Comparison of ENCODE assay signal across 26 cellular contexts in genomic region chr1:9260086-9260766, GRCh38. TPM values are rescaled to one million over a fixed set of nuclear protein-coding genes. Genes with fewer than 3 reads are reported as not detected.
DNase-seq lines count a peak whose midpoint lies in the region; ATAC-seq and TF ChIP-seq lines count a peak whose summit lies in the region.
"Had no signal": no experiment of that assay in that cellular context is flagged by ENCODE, and none has a peak within 500 bp of the region (broad histone marks: within the 10 kb centered on the region; RNA-seq: fewer than 3 reads in every experiment).

No MANE protein-coding gene starts in this region.

- no peaks in the 10 kb centered on the region for H3K9me3 Mint-ChIP-seq in effector memory CD8-positive, alpha-beta T cell
- peaks cover 12% of the 10 kb centered on the region for H3K9me3 Mint-ChIP-seq in progenitor cell of endocrine pancreas (ENCODE audit: low read depth)
- H3K9me3 Mint-ChIP-seq: CD8-positive, alpha-beta T cell had no signal

- H3K27me3 ChIP-seq in DND-41 (ENCODE audit: insufficient read depth, low read length, poor library complexity) (no peaks in the 10 kb centered on the region), IMR-90 (ENCODE audit: control insufficient read depth, insufficient read depth, low read length) (no peaks in the 10 kb centered on the region), neuronal stem cell (ENCODE audit: control insufficient read depth in 3 of 3, insufficient read depth in 3 of 3, low read depth in 1 of 3, low read length in 3 of 3) (no peaks in the 10 kb centered on the region)
- H3K27me3 ChIP-seq: brain microvascular endothelial cell, heart right ventricle, MG63, SJSA1 had no signal

- no peaks in the 10 kb centered on the region for H3K27me3 Mint-ChIP-seq in effector memory CD8-positive, alpha-beta T cell
- no peaks in the 10 kb centered on the region for H3K27me3 Mint-ChIP-seq in progenitor cell of endocrine pancreas
- H3K27me3 Mint-ChIP-seq: activated naive CD8-positive, alpha-beta T cell treated with anti-CD3 and anti-CD28 coated beads, Interleukin-2, amount 50 U/mL, for 24 hours; IgD-negative memory B cell; stimulated activated naive B cell treated with anti-CD40 and anti-IgM and Interleukin-4, amounts not matched to agents 10 μg/mL and 1 μg/mL and 100 μg/mL, for 72 hours had no signal

- H2AFZ ChIP-seq in DND-41 (ENCODE audit: low read depth, low read length) (no peak overlapping the region), IMR-90 (replicated peaks; ENCODE audit: low read length, poor library complexity) (no peak overlapping the region), neuronal stem cell (ENCODE audit: low read length) (no peak overlapping the region)

- peaks cover 27 to 31% of the 10 kb centered on the region in 2 donors for H3K4me1 Mint-ChIP-seq in effector memory CD8-positive, alpha-beta T cell (ENCODE audit: low read depth in 2 of 2)
- no peaks in the 10 kb centered on the region for H3K4me1 Mint-ChIP-seq in progenitor cell of endocrine pancreas (ENCODE audit: low read depth)

- peaks cover 82% of the 10 kb centered on the region for H3K79me2 ChIP-seq in DND-41 (ENCODE audit: insufficient read depth, low read length)

- H3K56ac ChIP-seq in IMR-90 (ENCODE audit: extremely low read depth, insufficient read depth, low read length) = no peak overlapping the region

- H2BK120ac ChIP-seq in IMR-90 (ENCODE audit: low read depth, low read length) = no peak overlapping the region
- no peak overlapping the region for H2BK120ac ChIP-seq in neuronal stem cell (ENCODE audit: low read depth, low read length)

- no peak for ATAC-seq in DND-41 (ENCODE audit: insufficient read depth, low read depth)
- no peak for ATAC-seq in IMR-90 (ENCODE audit: low read depth)
- peak; percentile 16 for ATAC-seq in effector memory CD8-positive, alpha-beta T cell (replicated peaks)
- ATAC-seq: activated naive CD8-positive, alpha-beta T cell treated with anti-CD3 and anti-CD28 coated beads, Interleukin-2, amount 50 U/mL, for 24 hours; CD8-positive, alpha-beta T cell; heart right ventricle; stimulated activated naive B cell treated with anti-CD40 and anti-IgM and Interleukin-4, amounts not matched to agents 10 μg/mL and 1 μg/mL and 100 μg/mL, for 72 hours had no signal

- no peak for TF ChIP-seq POLR2A in IMR-90 (IDR thresholded peaks at IDR 0.05; ENCODE audit: low read depth, low read length)
- TF ChIP-seq POLR2A in erythroblast (IDR thresholded peaks at IDR 0.05; ENCODE audit: low read length) = no peak

- peaks cover 10% of the 10 kb centered on the region for H3K36me3 Mint-ChIP-seq in effector memory CD8-positive, alpha-beta T cell (ENCODE audit: insufficient read depth)
- H3K36me3 Mint-ChIP-seq in progenitor cell of endocrine pancreas (ENCODE audit: insufficient read depth) = peaks cover 12% of the 10 kb centered on the region

- POLR2A ChIA-PET in IMR-90 (lab: Charles Lee; ENCODE audit: unreplicated experiment) = no interaction called here

- no peak overlapping the region for H3K23ac ChIP-seq in IMR-90 (ENCODE audit: low read depth, low read length)
- H3K23ac ChIP-seq in neuronal stem cell (ENCODE audit: low read depth, low read length, poor library complexity) = no peak overlapping the region

- H3K79me1 ChIP-seq in IMR-90 (ENCODE audit: low read depth in 1 of 2, low read length in 2 of 2) = peaks cover 28 to 49% of the 10 kb centered on the region in 2 experiments
- peaks cover 11% of the 10 kb centered on the region for H3K79me1 ChIP-seq in neuronal stem cell (ENCODE audit: low read depth, low read length)

- H4K5ac ChIP-seq in IMR-90 (ENCODE audit: low read depth, low read length) = no peak overlapping the region

- H2BK5ac ChIP-seq in IMR-90 (ENCODE audit: low read depth, low read length, poor library complexity, severe bottlenecking) = no peak overlapping the region
- no peak overlapping the region for H2BK5ac ChIP-seq in neuronal stem cell (ENCODE audit: low read length)

- no peak overlapping the region for H3K4me3 ChIP-seq in DND-41 (ENCODE audit: low read depth in 1 of 2, low read length in 2 of 2)
- H3K4me3 ChIP-seq in IMR-90 (ENCODE audit: insufficient read depth, low read depth, low read length) = no peak overlapping the region
- H3K4me3 ChIP-seq in neuronal stem cell (ENCODE audit: low read length in 2 of 2) = no peak overlapping the region
- H3K4me3 ChIP-seq: coronary artery, heart right ventricle, left ventricle myocardium inferior, MG63, SJSA1, smooth muscle cell, thoracic aorta had no signal

- peak overlapping the region; percentile 86 to 88 for H3K27ac Mint-ChIP-seq in effector memory CD8-positive, alpha-beta T cell
- no peak overlapping the region for H3K27ac Mint-ChIP-seq in progenitor cell of endocrine pancreas
- H3K27ac Mint-ChIP-seq: activated naive CD8-positive, alpha-beta T cell treated with anti-CD3 and anti-CD28 coated beads, Interleukin-2, amount 50 U/mL, for 24 hours; CD8-positive, alpha-beta T cell had no signal

- no peak overlapping the region for H3K9ac ChIP-seq in DND-41 (ENCODE audit: low read depth, low read length)
- H3K9ac ChIP-seq in IMR-90 (ENCODE audit: low read depth, low read length) = no peak overlapping the region
- H3K9ac ChIP-seq in neuronal stem cell (ENCODE audit: low read depth, low read length, poor library complexity) = no peak overlapping the region

- peaks cover 4% of the 10 kb centered on the region for H3K4me1 ChIP-seq in DND-41 (ENCODE audit: insufficient read depth, low read length)
- H3K4me1 ChIP-seq in IMR-90 (ENCODE audit: control insufficient read depth, insufficient read depth, low read length) = no peaks in the 10 kb centered on the region
- peaks cover 0 to 3% of the 10 kb centered on the region in 2 donors for H3K4me1 ChIP-seq in neuronal stem cell (ENCODE audit: control insufficient read depth in 2 of 2, insufficient read depth in 1 of 2, low read depth in 1 of 2, low read length in 2 of 2)

- H4K91ac ChIP-seq in IMR-90 (ENCODE audit: insufficient read depth, low read depth, low read length) (no peak overlapping the region), neuronal stem cell (ENCODE audit: low read depth, low read length, poor library complexity) (peak overlapping the region; percentile 4)

- TF ChIP-seq RAD21 in IMR-90 (IDR thresholded peaks at IDR 0.05; ENCODE audit: low read length) = no peak

- H3K4me2 ChIP-seq in DND-41 (ENCODE audit: insufficient read depth, low read length) (no peak overlapping the region), IMR-90 (ENCODE audit: low read depth, low read length) (no peak overlapping the region), neuronal stem cell (ENCODE audit: insufficient read depth, low read length, poor library complexity, severe bottlenecking) (no peak overlapping the region)
- H3K4me2 ChIP-seq: smooth muscle cell had no signal

- intact Hi-C loops in IMR-90 (cut with micrococcal nuclease) = no loop called here

- H3K4ac ChIP-seq in IMR-90 (ENCODE audit: low read depth, low read length) = no peak overlapping the region
- no peak overlapping the region for H3K4ac ChIP-seq in neuronal stem cell (ENCODE audit: low read length)

- H3K18ac ChIP-seq in IMR-90 (ENCODE audit: low read depth, low read length) (no peak overlapping the region), neuronal stem cell (ENCODE audit: low read length) (no peak overlapping the region)

- TF ChIP-seq CTCF in DND-41 (IDR thresholded peaks at IDR 0.05; ENCODE audit: borderline replicate concordance, extremely low read depth, low read length, poor library complexity, severe bottlenecking) (no peak), IMR-90 (conservative IDR thresholded peaks at IDR 0.05; ENCODE audit: low read depth, low read length) (no peak), progenitor cell of endocrine pancreas (IDR thresholded peaks at IDR 0.05; ENCODE audit: unreplicated experiment) (no peak)

- H2BK20ac ChIP-seq in IMR-90 (ENCODE audit: low read depth, low read length) = no peak overlapping the region

- H2AK5ac ChIP-seq in IMR-90 (ENCODE audit: low read depth, low read length) = peak overlapping the region; percentile 13; the same call in 1 of the 2 replicates
- H2AK5ac ChIP-seq in neuronal stem cell (ENCODE audit: low read depth, low read length) = no peak overlapping the region

- H3K36me3 ChIP-seq in DND-41 (ENCODE audit: insufficient read depth, low read length) = peaks cover 91% of the 10 kb centered on the region
- peaks cover 33% of the 10 kb centered on the region for H3K36me3 ChIP-seq in IMR-90 (ENCODE audit: control insufficient read depth, insufficient read depth, low read length)
- peaks cover 12 to 22% of the 10 kb centered on the region in 2 donors for H3K36me3 ChIP-seq in neuronal stem cell (replicated peaks in 1 of 2; ENCODE audit: control insufficient read depth in 2 of 2, insufficient read depth in 2 of 2, low read length in 2 of 2)
- H3K36me3 ChIP-seq: MG63 had no signal

- dilution Hi-C loops in IMR-90 (cut with HindIII; ENCODE audit: low sequenced_read_pairs, unreplicated experiment) = no loop called here

- BruUV-seq in IMR-90 (replicated peaks; lab: Mats Ljungman, UMichigan) = no TSS peak

- no peak overlapping the region for H3K4me3 Mint-ChIP-seq in effector memory CD8-positive, alpha-beta T cell
- no peak overlapping the region for H3K4me3 Mint-ChIP-seq in progenitor cell of endocrine pancreas (ENCODE audit: low read depth)
- H3K4me3 Mint-ChIP-seq: activated naive CD8-positive, alpha-beta T cell treated with anti-CD3 and anti-CD28 coated beads, Interleukin-2, amount 50 U/mL, for 24 hours; CD8-positive, alpha-beta T cell; stimulated activated naive B cell treated with anti-CD40 and anti-IgM and Interleukin-4, amounts not matched to agents 10 μg/mL and 1 μg/mL and 100 μg/mL, for 72 hours had no signal

- in situ Hi-C loops in IMR-90 (cut with MboI; ENCODE audit: low sequenced_read_pairs) = no loop called here

- H3K9me3 ChIP-seq in DND-41 (ENCODE audit: insufficient read depth, low read length, severe bottlenecking) (peaks cover 9% of the 10 kb centered on the region), IMR-90 (ENCODE audit: control insufficient read depth, insufficient read depth, low read length) (no peaks in the 10 kb centered on the region), neuronal stem cell (replicated peaks in 1 of 2; ENCODE audit: control insufficient read depth in 2 of 2, insufficient read depth in 1 of 2, low read depth in 1 of 2, low read length in 2 of 2) (peaks cover 11% of the 10 kb centered on the region in 2 donors)
- H3K9me3 ChIP-seq: heart right ventricle, left ventricle myocardium inferior, MG63, thoracic aorta had no signal

- H3K14ac ChIP-seq in IMR-90 (replicated peaks; ENCODE audit: low read depth, low read length) = no peak overlapping the region
- H3K14ac ChIP-seq in neuronal stem cell (ENCODE audit: low read length) = no peak overlapping the region

- H2BK15ac ChIP-seq in IMR-90 (ENCODE audit: low read depth, low read length) (no peak overlapping the region), neuronal stem cell (ENCODE audit: low read length) (no peak overlapping the region)

- WGBS in IMR-90 (ENCODE audit: extremely low coverage in 2 of 2, insufficient read length in 1 of 2), 2 experiments = 95% methylated on average over 12 of the region's 18 CpGs; no CpG with 5 or more reads in 1 of the 2 experiments
- WGBS in neuronal stem cell (ENCODE audit: extremely low coverage in 2 of 2, insufficient read length in 2 of 2, insufficient replicate concordance in 1 of 2), 2 donors = no CpG with 5 or more reads among the region's 18 CpGs

- H2BK12ac ChIP-seq in neuronal stem cell (ENCODE audit: low read length) = no peak overlapping the region

- DNase-seq in DND-41 (no peak), IMR-90 (no peak), neuronal stem cell (ENCODE audit: low spot score) (no peak), amygdala (lab: John Stamatoyannopoulos, UW) (no peak), erythroblast (lab: John Stamatoyannopoulos, UW) (no peak), progenitor cell of endocrine pancreas (ENCODE audit: low spot score, unreplicated experiment) (no peak), HUDEP-2 (lab: John Stamatoyannopoulos, UW; ENCODE audit: unreplicated experiment in 76 of 76) (no peak)
- DNase-seq in effector memory CD8-positive, alpha-beta T cell = no peak
- DNase-seq: activated effector memory CD4-positive, alpha-beta T cell treated with Interleukin-2 at 50 U/mL for 16 hours; activated naive CD8-positive, alpha-beta T cell treated with anti-CD3 and anti-CD28 coated beads, Interleukin-2, amount 50 U/mL, for 24 hours; brain microvascular endothelial cell; CD8-positive, alpha-beta T cell; DMS153; GF-D8; heart right ventricle; left ventricle myocardium inferior; MG63; NCI-H146; NCI-H524; stimulated activated CD4-positive, alpha-beta T cell treated with anti-CD3 and anti-CD28 coated beads, Interleukin-2, amount 100 ng/mL, for 48 hours; stimulated activated naive B cell treated with anti-CD40 and anti-IgM and Interleukin-4, amounts not matched to agents 10 μg/mL and 1 μg/mL and 100 μg/mL, for 72 hours had no signal

- H3K27ac ChIP-seq in DND-41 (ENCODE audit: low read length) (peak overlapping the region; percentile 13), IMR-90 (ENCODE audit: insufficient read depth, low read length) (no peak overlapping the region), neuronal stem cell (replicated peaks; ENCODE audit: low read length) (no peak overlapping the region)
- H3K27ac ChIP-seq: brain microvascular endothelial cell, coronary artery, heart right ventricle, left ventricle myocardium inferior, SJSA1, thoracic aorta had no signal

- H4K20me1 ChIP-seq in DND-41 (ENCODE audit: insufficient read depth, low read length) = peaks cover 76% of the 10 kb centered on the region
- H4K20me1 ChIP-seq in IMR-90 (ENCODE audit: insufficient read depth, low read length) = peaks cover 22% of the 10 kb centered on the region; the same call in 1 of the 2 replicates

- CTCF ChIA-PET in IMR-90 (lab: Yijun Ruan, JAX) = no interaction called here

- H3K9me1 ChIP-seq in IMR-90 (ENCODE audit: insufficient read depth, low read length) = peaks cover 9% of the 10 kb centered on the region

- no peak overlapping the region for H2AK9ac ChIP-seq in IMR-90 (replicated peaks; ENCODE audit: low read depth, low read length, poor library complexity)

- H4K8ac ChIP-seq in IMR-90 (ENCODE audit: low read depth in 2 of 2, low read length in 2 of 2) (no peak overlapping the region), neuronal stem cell (ENCODE audit: low read depth, low read length) (no peak overlapping the region)

RNA-seq across cellular contexts. Expression of gene H6PD, which starts 25.7 kb away (rescaled TPM):
- total RNA-seq in IMR-90 (2012; rRNA removed) (8.3 and 9.3 TPM in 2 replicates), progenitor cell of endocrine pancreas (36.0 and 36.2 TPM in 2 replicates)
- 22.1 and 22.7 TPM in 2 replicates for polyA plus RNA-seq in IMR-90 (2012; rRNA removed)
- polyA plus RNA-seq in IMR-90 (2012; cell fraction: cytosol; rRNA removed) = 11.9 and 21.1 TPM in 2 replicates
- polyA plus RNA-seq in IMR-90 (2012; cell fraction: nucleus; rRNA removed; ENCODE audit: low replicate concordance) = 23.3 and 30.1 TPM in 2 replicates
- polyA plus RNA-seq in neuronal stem cell (2013, experiment 1 of 2) = 14.1 TPM
- polyA plus RNA-seq in neuronal stem cell (2013, experiment 2 of 2) = 15.0 TPM

RNA-seq across cellular contexts. Expression of gene SPSB1, which starts 32.5 kb away (rescaled TPM):
- total RNA-seq in IMR-90 (2012; rRNA removed) (15.0 and 16.7 TPM in 2 replicates), progenitor cell of endocrine pancreas (5.5 and 6.6 TPM in 2 replicates)
- polyA plus RNA-seq in IMR-90 (2012; rRNA removed) = 17.6 and 19.8 TPM in 2 replicates
- 22.0 and 35.7 TPM in 2 replicates for polyA plus RNA-seq in IMR-90 (2012; cell fraction: cytosol; rRNA removed)
- polyA plus RNA-seq in IMR-90 (2012; cell fraction: nucleus; rRNA removed; ENCODE audit: low replicate concordance) = 16.5 and 24.0 TPM in 2 replicates
- 5.2 TPM for polyA plus RNA-seq in neuronal stem cell (2013, experiment 1 of 2)
- 5.1 TPM for polyA plus RNA-seq in neuronal stem cell (2013, experiment 2 of 2)
